ENCODE assay signal across 24 cellular contexts in genomic region chr2:31735716-31736115, GRCh38.
"Had no signal": no experiment of that assay in that cellular context is flagged by ENCODE, and none has a peak within 500 bp of the region (broad histone marks: within the 10 kb centered on the region; RNA-seq: fewer than 3 reads in every experiment).

No MANE protein-coding gene starts in this region.

- H3K36me3 ChIP-seq: esophagus squamous epithelium, lower lobe of right lung, prostate gland, sigmoid colon, thoracic aorta, tibial nerve, upper lobe of left lung had no signal

- H3K27me3 ChIP-seq: esophagus squamous epithelium, sigmoid colon, tibial nerve, upper lobe of left lung had no signal

- H3K4me1 ChIP-seq: lower lobe of right lung, prostate gland, sigmoid colon, tibial nerve had no signal

- H3K9me3 ChIP-seq: esophagus squamous epithelium, lower lobe of right lung, prostate gland, thoracic aorta, tibial nerve, upper lobe of left lung had no signal

- H3K27ac ChIP-seq: coronary artery, lower lobe of right lung, prostate gland, sigmoid colon, thoracic aorta, tibial nerve, upper lobe of left lung had no signal

- DNase-seq: dermis blood vessel endothelial cell; effector memory CD8-positive, alpha-beta T cell; erythroblast; esophagus squamous epithelium; foreskin melanocyte; glutamatergic neuron; hypothalamus; immature natural killer cell; islet precursor cell; kidney glomerular epithelial cell; left ventricle myocardium superior; lower lobe of right lung; naive thymus-derived CD8-positive, alpha-beta T cell; nephron progenitor cell; nucleus accumbens; right cardiac atrium; sigmoid colon; stimulated activated CD4-positive, alpha-beta T cell treated with anti-CD3 and anti-CD28 coated beads, Interleukin-2, amount 100 ng/mL, for 48 hours; stimulated activated naive B cell treated with anti-CD40 and anti-IgM and Interleukin-4, amounts not matched to agents 10 μg/mL and 1 μg/mL and 100 μg/mL, for 72 hours; upper lobe of left lung had no signal

- ATAC-seq: effector memory CD8-positive, alpha-beta T cell; left ventricle myocardium superior; naive thymus-derived CD8-positive, alpha-beta T cell; right cardiac atrium; stimulated activated naive B cell treated with anti-CD40 and anti-IgM and Interleukin-4, amounts not matched to agents 10 μg/mL and 1 μg/mL and 100 μg/mL, for 72 hours had no signal

- H3K4me3 ChIP-seq: coronary artery, esophagus squamous epithelium, lower lobe of right lung, prostate gland, sigmoid colon, thoracic aorta, tibial nerve, upper lobe of left lung had no signal
